Comparison of ENCODE assay signal across 8 cellular contexts in genomic region chr7:11341285-11341944, GRCh38.
DNase-seq lines count a peak whose midpoint lies in the region; ATAC-seq and TF ChIP-seq lines count a peak whose summit lies in the region.

No MANE protein-coding gene starts in this region.

- H3K9me3 Mint-ChIP-seq in endothelial cell (ENCODE audit: unreplicated experiment): no peaks in the 10 kb centered on the region

- H3K4me1 Mint-ChIP-seq in endothelial cell (ENCODE audit: unreplicated experiment): peaks cover 9% of the 10 kb centered on the region

- H3K36me3 ChIP-seq in HAP-1 (replicated peaks): no peaks in the 10 kb centered on the region

- H3K27me3 Mint-ChIP-seq in endothelial cell (ENCODE audit: unreplicated experiment): no peaks in the 10 kb centered on the region

- TF ChIP-seq CTCF in C4-2B (conservative IDR thresholded peaks at IDR 0.05) (peak; percentile 88), endothelial cell (IDR thresholded peaks at IDR 0.05; ENCODE audit: unreplicated experiment) (peak; percentile 19)

- peaks cover 8% of the 10 kb centered on the region; the same call in 1 of the 2 replicates for H3K27me3 ChIP-seq in HAP-1 (ENCODE audit: low read depth)

- H3K27ac Mint-ChIP-seq in endothelial cell (ENCODE audit: unreplicated experiment): no peak overlapping the region

- in situ Hi-C loops in HAP-1 (cut with MboI; ENCODE audit: low sequenced_read_pairs): no loop called here

- DNase-seq in HAP-1 (ENCODE audit: low spot score in 2 of 2) (peak; percentile 34 to 72), NCI-H526 (lab: John Stamatoyannopoulos, UW) (peak; percentile 29 to 74), endothelial cell (ENCODE audit: low spot score) (peak; percentile 20), retina (peak; percentile 49), germinal center (ENCODE audit: low spot score) (no peak)

- no peak overlapping the region for H3K4me3 Mint-ChIP-seq in endothelial cell (ENCODE audit: unreplicated experiment)

- H3K9me3 ChIP-seq in HAP-1: no peaks in the 10 kb centered on the region

- ATAC-seq in GM21825 (IDR thresholded peaks at IDR 0.05; ENCODE audit: unreplicated experiment) (no peak), HG03175 (IDR thresholded peaks at IDR 0.05; ENCODE audit: unreplicated experiment) (no peak)

- H3K27ac ChIP-seq in C4-2B: no peak overlapping the region

- no peaks in the 10 kb centered on the region for H3K36me3 Mint-ChIP-seq in endothelial cell (ENCODE audit: low read depth, unreplicated experiment)

- H3K4me1 ChIP-seq in HAP-1: peaks cover 14% of the 10 kb centered on the region

- no peak overlapping the region for H3K4me3 ChIP-seq in HAP-1
